In the genomic region with DNA sequence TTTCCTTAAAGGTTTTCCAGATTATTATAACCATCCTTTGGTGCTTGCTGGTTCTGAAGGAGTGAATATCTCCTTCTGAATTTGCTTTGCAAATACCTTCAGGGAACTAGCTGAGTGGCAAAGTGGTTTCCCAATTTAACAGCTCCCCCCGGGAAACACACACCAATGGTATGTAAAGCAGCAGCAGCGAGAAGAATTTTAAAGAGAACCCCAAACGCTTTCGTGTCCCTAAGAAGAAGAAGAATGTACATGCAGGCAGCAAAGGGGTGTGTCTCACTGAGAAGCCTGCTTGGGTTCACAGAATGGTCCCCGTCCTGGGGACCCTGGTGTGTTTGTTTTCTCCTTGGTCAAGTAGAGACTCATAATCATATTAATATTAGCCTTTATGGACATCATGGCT, we compare ENCODE assay signal across 16 cellular contexts. TPM values are rescaled to one million over a fixed set of nuclear protein-coding genes. Genes with fewer than 3 reads are reported as not detected.
DNase-seq lines count a peak whose midpoint lies in the region; ATAC-seq, FAIRE-seq and TF ChIP-seq lines count a peak whose summit lies in the region.
"Had no signal": no experiment of that assay in that cellular context is flagged by ENCODE, and none has a peak within 500 bp of the region (broad histone marks: within the 10 kb centered on the region; RNA-seq: fewer than 3 reads in every experiment).

No MANE protein-coding gene starts in this region.

- peaks cover 12% of the 10 kb centered on the region for H3K4me1 ChIP-seq in MM.1S (ENCODE audit: low read length)
- peaks cover 25% of the 10 kb centered on the region for H3K4me1 ChIP-seq in GM12878 (ENCODE audit: control insufficient read depth, insufficient read depth, low read length)
- no peaks in the 10 kb centered on the region for H3K4me1 ChIP-seq in smooth muscle cell (ENCODE audit: low read depth)

- H3F3A ChIP-seq in MM.1S (ENCODE audit: insufficient read depth, low read length) (peaks cover 10% of the 10 kb centered on the region), smooth muscle cell (ENCODE audit: low read depth) (peaks cover 5% of the 10 kb centered on the region)

- H3K79me2 ChIP-seq in MM.1S (ENCODE audit: low read length) (peaks cover 5% of the 10 kb centered on the region), GM12878 (ENCODE audit: control insufficient read depth, insufficient read depth, low read length) (peaks cover 7% of the 10 kb centered on the region), smooth muscle cell (ENCODE audit: low read depth) (peaks cover 8% of the 10 kb centered on the region)

- in situ Hi-C loops in GM12878 (cut with MboI) = no loop called here

- CTCF ChIA-PET in GM12878 (lab: Yijun Ruan, JAX) = no interaction called here

- H3K9me3 ChIP-seq in MM.1S (replicated peaks; ENCODE audit: insufficient read depth, low read length) (no peaks in the 10 kb centered on the region), GM12878 (replicated peaks; ENCODE audit: control insufficient read depth, insufficient read depth, low read length) (no peaks in the 10 kb centered on the region), smooth muscle cell (replicated peaks; ENCODE audit: low read depth) (no peaks in the 10 kb centered on the region)
- H3K9me3 ChIP-seq: esophagus squamous epithelium had no signal

- POLR2A ChIA-PET in GM12878 (lab: Charles Lee) = no interaction called here

- H3K27ac ChIP-seq in MM.1S (ENCODE audit: low read length) (peak overlapping the region; percentile 58; the same call in 1 of the 2 replicates), GM12878 (ENCODE audit: control insufficient read depth, insufficient read depth) (peak overlapping the region; percentile 64), smooth muscle cell (ENCODE audit: low read depth) (no peak overlapping the region)
- H3K27ac ChIP-seq: esophagus squamous epithelium had no signal

- no peaks in the 10 kb centered on the region for H3K9me2 ChIP-seq in MM.1S (replicated peaks; ENCODE audit: insufficient read depth, low read length)

- SMC1A ChIA-PET in GM12878 (lab: Charles Lee; ENCODE audit: uncharacterized antibody, unreplicated experiment) = no interaction called here

- peak; percentile 1; the same call in 1 of the 3 replicates for ATAC-seq in GM12878
- ATAC-seq in GM19023 (IDR thresholded peaks at IDR 0.05; ENCODE audit: unreplicated experiment) = no peak
- ATAC-seq in HG03469 (IDR thresholded peaks at IDR 0.05; ENCODE audit: unreplicated experiment) = no peak
- ATAC-seq: activated naive CD8-positive, alpha-beta T cell treated with anti-CD3 and anti-CD28 coated beads, Interleukin-2, amount 50 U/mL, for 24 hours; K562 had no signal

- H3K36me3 ChIP-seq in MM.1S (replicated peaks; ENCODE audit: insufficient read depth, low read length) = no peaks in the 10 kb centered on the region
- H3K36me3 ChIP-seq in GM12878 (ENCODE audit: control insufficient read depth in 2 of 2, insufficient read depth in 2 of 2, low read length in 1 of 2) = no peaks in the 10 kb centered on the region
- no peaks in the 10 kb centered on the region for H3K36me3 ChIP-seq in smooth muscle cell (ENCODE audit: low read depth)
- H3K36me3 ChIP-seq: esophagus squamous epithelium had no signal

- BruUV-seq in GM12878 (replicated peaks; lab: Mats Ljungman, UMichigan) = no TSS peak

- 0% methylated on average over 5 of the region's 5 CpGs for WGBS in GM12878 (ENCODE audit: insufficient coverage, insufficient replicate concordance, low lambda C conversion rate, missing lambda C conversion rate)
- WGBS in smooth muscle cell (ENCODE audit: low lambda C conversion rate) = 57% methylated on average over 5 of the region's 5 CpGs

- H3K9ac ChIP-seq in MM.1S (ENCODE audit: low read length) = peak overlapping the region; percentile 14; the same call in 1 of the 2 replicates
- no peak overlapping the region for H3K9ac ChIP-seq in GM12878 (ENCODE audit: control insufficient read depth, insufficient read depth, low read length)
- no peak overlapping the region for H3K9ac ChIP-seq in smooth muscle cell (ENCODE audit: low read depth)

- TF ChIP-seq CTCF in MM.1S (IDR thresholded peaks at IDR 0.05; ENCODE audit: low read length) (no peak), GM12878 (IDR thresholded peaks at IDR 0.05 in 2 of 3, conservative IDR thresholded peaks at IDR 0.05 in 1 of 3; ENCODE audit: control insufficient read depth in 2 of 3, extremely low read depth in 1 of 3, insufficient read depth in 1 of 3, low read depth in 3 of 3, low read length in 3 of 3) (no peak), smooth muscle cell (IDR thresholded peaks at IDR 0.05; ENCODE audit: borderline replicate concordance, insufficient read depth, poor library complexity, severe bottlenecking) (no peak)

- TF ChIP-seq POLR2A in GM12878 (IDR thresholded peaks at IDR 0.05; ENCODE audit: low read depth, low read length) = no peak

- H3K4me3 ChIP-seq in MM.1S (ENCODE audit: low read length) (no peak overlapping the region), GM12878 (no peak overlapping the region), smooth muscle cell (no peak overlapping the region)
- H3K4me3 ChIP-seq: esophagus squamous epithelium, K562 had no signal

- TF ChIP-seq EP300 in GM12878 (IDR thresholded peaks at IDR 0.05; ENCODE audit: borderline replicate concordance in 1 of 2, control insufficient read depth in 1 of 2, low read depth in 2 of 2, low read length in 2 of 2) = no peak

- RAD21 ChIA-PET in GM12878 (lab: Charles Lee; ENCODE audit: unreplicated experiment) = no interaction called here

- H3K4me2 ChIP-seq in MM.1S (ENCODE audit: low read depth, low read length) = peak overlapping the region; percentile 23; the same call in 1 of the 2 replicates
- peak overlapping the region; percentile 45 for H3K4me2 ChIP-seq in GM12878 (ENCODE audit: control insufficient read depth, insufficient read depth)
- H3K4me2 ChIP-seq in smooth muscle cell = no peak overlapping the region

- H4K20me1 ChIP-seq in MM.1S (ENCODE audit: insufficient read depth, low read length) = no peaks in the 10 kb centered on the region
- no peaks in the 10 kb centered on the region for H4K20me1 ChIP-seq in GM12878 (ENCODE audit: control insufficient read depth, insufficient read depth)
- H4K20me1 ChIP-seq in smooth muscle cell (ENCODE audit: low read depth) = peaks cover 4% of the 10 kb centered on the region

- H2AFZ ChIP-seq in MM.1S (ENCODE audit: low read length) (peak overlapping the region; percentile 46), GM12878 (ENCODE audit: control insufficient read depth, low read depth, low read length) (peak overlapping the region; percentile 31), smooth muscle cell (ENCODE audit: low read depth) (peak overlapping the region; percentile 1)

- no peak for FAIRE-seq in GM12878 (lab: Jason Lieb, UNC)
- FAIRE-seq: K562 had no signal

- peak; percentile 17 for DNase-seq in activated T-cell treated with anti-CD3 and anti-CD28 coated beads, Interleukin-2, amount 50 U/mL, for 48 hours
- DNase-seq in activated T-cell treated with anti-CD3 and anti-CD28 coated beads for 4 hours (no peak), MM.1S (peak; percentile 13), GM12878 (ENCODE audit: low read depth, low spot score) (no peak), smooth muscle cell (lab: John Stamatoyannopoulos, UW; ENCODE audit: unreplicated experiment) (no peak), NCI-H82 treated with DMSO at 0.1 percent for 48 hours (lab: John Stamatoyannopoulos, UW; ENCODE audit: unreplicated experiment) (no peak)
- DNase-seq: activated naive CD8-positive, alpha-beta T cell treated with anti-CD3 and anti-CD28 coated beads, Interleukin-2, amount 50 U/mL, for 24 hours; DMS79 treated with DMSO at 0.1 percent for 48 hours; esophagus squamous epithelium; NCI-H2029; NK-92 treated with Interleukin-12 subunit alpha and Interleukin-12 subunit beta, amount 100 ng/mL, for 24 hours had no signal

- no peak for TF ChIP-seq RAD21 in GM12878 (IDR thresholded peaks at IDR 0.05; ENCODE audit: insufficient read depth, low read depth, low read length)

- intact Hi-C loops in GM12878 (cut with micrococcal nuclease; ENCODE audit: unreplicated experiment) = no loop called here

- H3K27me3 ChIP-seq in MM.1S (replicated peaks; ENCODE audit: insufficient read depth, low read length) (no peaks in the 10 kb centered on the region), GM12878 (replicated peaks in 1 of 2; ENCODE audit: control insufficient read depth in 2 of 2, insufficient read depth in 2 of 2, low read length in 1 of 2) (no peaks in the 10 kb centered on the region), smooth muscle cell (ENCODE audit: low read depth) (no peaks in the 10 kb centered on the region)
- H3K27me3 ChIP-seq: esophagus squamous epithelium had no signal

RNA-seq across cellular contexts. Expression of gene AKAP17A, which starts 4.2 kb away (rescaled TPM):
- total RNA-seq in GM12878 (2013; cell fraction: nucleolus; rRNA removed) = 96.4 and 115 TPM in 2 replicates
- total RNA-seq in GM12878 (2014; rRNA removed) (42.8 and 47.0 TPM in 2 replicates), GM12878 (2014; rRNA removed; fragmentation: Illumina TruSeq; extraction: Trizol) (14.3 and 16.1 TPM in 2 replicates), GM12878 (2021) (48.7 and 53.9 TPM in 2 replicates), smooth muscle cell (21.8 and 31.9 TPM in 2 replicates)
- polyA plus RNA-seq in GM12878 (2011; ENCODE audit: low read depth) = 17.3 TPM
- polyA plus RNA-seq in GM12878 (2011; rRNA removed) (16.4 and 24.7 TPM in 2 replicates), GM12878 (2014; fragmentation: Illumina TruSeq; extraction: Trizol) (9.0 and 17.1 TPM in 2 replicates), GM12878 (2014; fragmentation: Nextera tagmentation; extraction: Ambion mirVana) (1 to 10 TPM; 3.0 to 5.6 TPM), GM12878 (2014; rRNA removed) (55.8 and 64.2 TPM in 2 replicates), GM12878 (2016; fragmentation: Nextera tagmentation; extraction: Ambion mirVana) (10 to 100 TPM; 26.3 to 42.6 TPM), smooth muscle cell (49.8 and 58.5 TPM in 2 replicates)
- 30.4 and 40.9 TPM in 2 replicates for polyA plus RNA-seq in GM12878 (2011; cell fraction: cytosol; rRNA removed)
- polyA plus RNA-seq in GM12878 (2011; cell fraction: nucleus; rRNA removed) = 366 and 371 TPM in 2 replicates
- polyA plus RNA-seq in GM12878 (2012) = 53.8 and 67.0 TPM in 2 replicates
- polyA minus RNA-seq in GM12878 (2011; rRNA and poly(A)+ RNA removed) = 4.9 and 9.4 TPM in 2 replicates
- 7.1 and 7.6 TPM in 2 replicates for polyA minus RNA-seq in GM12878 (2011; cell fraction: cytosol; rRNA and poly(A)+ RNA removed)
- 19.7 and 26.1 TPM in 2 replicates for polyA minus RNA-seq in GM12878 (2011; cell fraction: nucleus; rRNA and poly(A)+ RNA removed)

RNA-seq across cellular contexts. Expression of gene ASMT, which starts 27.7 kb away (rescaled TPM):
- not detected in 2 replicates for total RNA-seq in GM12878 (2013; cell fraction: nucleolus; rRNA removed)
- total RNA-seq in GM12878 (2014; rRNA removed) (not detected in 2 replicates), GM12878 (2014; rRNA removed; fragmentation: Illumina TruSeq; extraction: Trizol) (not detected in 2 replicates), GM12878 (2021) (not detected in 2 replicates), smooth muscle cell (not detected in 2 replicates)
- polyA plus RNA-seq in GM12878 (2011; ENCODE audit: low read depth) = 0.77 TPM
- polyA plus RNA-seq in GM12878 (2011; rRNA removed) (not detected in 2 replicates), GM12878 (2014; fragmentation: Illumina TruSeq; extraction: Trizol) (0.29 TPM in 1 of 2 replicates, not detected in the other), GM12878 (2014; fragmentation: Nextera tagmentation; extraction: Ambion mirVana) (under 1 TPM in 1 of 2 experiments, not detected in 1; 0.18 TPM), GM12878 (2014; rRNA removed) (0.09 TPM in 1 of 2 replicates, not detected in the other), GM12878 (2016; fragmentation: Nextera tagmentation; extraction: Ambion mirVana) (not detected), smooth muscle cell (0.41 and 0.71 TPM in 2 replicates)
- 0.10 and 0.20 TPM in 2 replicates for polyA plus RNA-seq in GM12878 (2011; cell fraction: cytosol; rRNA removed)
- 0.18 TPM in 1 of 2 replicates, not detected in the other for polyA plus RNA-seq in GM12878 (2011; cell fraction: nucleus; rRNA removed)
- 0.45 and 1.1 TPM in 2 replicates for polyA plus RNA-seq in GM12878 (2012)
- not detected in 2 replicates for polyA minus RNA-seq in GM12878 (2011; rRNA and poly(A)+ RNA removed)
- not detected in 2 replicates for polyA minus RNA-seq in GM12878 (2011; cell fraction: cytosol; rRNA and poly(A)+ RNA removed)
- not detected in 2 replicates for polyA minus RNA-seq in GM12878 (2011; cell fraction: nucleus; rRNA and poly(A)+ RNA removed)
- total RNA-seq: esophagus squamous epithelium, K562, mesenteric fat pad, pulmonary artery endothelial cell had no signal

RNA-seq across cellular contexts. Expression of gene P2RY8, which starts 50.2 kb away (rescaled TPM):
- total RNA-seq in GM12878 (2013; cell fraction: nucleolus; rRNA removed) = 85.1 and 89.7 TPM in 2 replicates
- total RNA-seq in GM12878 (2014; rRNA removed) = 34.0 and 44.7 TPM in 2 replicates
- 28.8 and 29.7 TPM in 2 replicates for total RNA-seq in GM12878 (2014; rRNA removed; fragmentation: Illumina TruSeq; extraction: Trizol)
- 61.3 and 61.8 TPM in 2 replicates for total RNA-seq in GM12878 (2021)
- 30.9 TPM for polyA plus RNA-seq in GM12878 (2011; ENCODE audit: low read depth)
- polyA plus RNA-seq in GM12878 (2011; rRNA removed) = 20.4 and 31.1 TPM in 2 replicates
- 41.3 and 52.8 TPM in 2 replicates for polyA plus RNA-seq in GM12878 (2011; cell fraction: cytosol; rRNA removed)
- polyA plus RNA-seq in GM12878 (2011; cell fraction: nucleus; rRNA removed) = 29.2 and 35.1 TPM in 2 replicates
- 41.7 and 45.3 TPM in 2 replicates for polyA plus RNA-seq in GM12878 (2012)
- polyA plus RNA-seq in GM12878 (2014; fragmentation: Illumina TruSeq; extraction: Trizol) = 27.5 and 30.5 TPM in 2 replicates
- polyA plus RNA-seq in GM12878 (2014; fragmentation: Nextera tagmentation; extraction: Ambion mirVana) = 1 to 10 TPM; 2.0 to 4.0 TPM
- 41.8 and 49.0 TPM in 2 replicates for polyA plus RNA-seq in GM12878 (2014; rRNA removed)
- 10 to 100 TPM; 62.7 to 64.4 TPM for polyA plus RNA-seq in GM12878 (2016; fragmentation: Nextera tagmentation; extraction: Ambion mirVana)
- 37.7 and 60.0 TPM in 2 replicates for polyA minus RNA-seq in GM12878 (2011; rRNA and poly(A)+ RNA removed)
- polyA minus RNA-seq in GM12878 (2011; cell fraction: cytosol; rRNA and poly(A)+ RNA removed) = 26.7 and 36.8 TPM in 2 replicates
- polyA minus RNA-seq in GM12878 (2011; cell fraction: nucleus; rRNA and poly(A)+ RNA removed) = 20.7 and 34.7 TPM in 2 replicates
- not detected in 2 replicates for total RNA-seq in smooth muscle cell
- polyA plus RNA-seq in smooth muscle cell = 0.04 TPM in 1 of 2 replicates, not detected in the other
- total RNA-seq: pulmonary artery endothelial cell had no signal

Comparison
In these comparisons a context has a peak if more than half of its experiments do, and no peak if none do; other contexts are left out.
1. DNase-seq: peak in activated T-cell treated with anti-CD3 and anti-CD28 coated beads, Interleukin-2, amount 50 U/mL, for 48 hours (2 of 2) and MM.1S (single experiment); none in activated T-cell treated with anti-CD3 and anti-CD28 coated beads for 4 hours (single experiment), GM12878 (single experiment), smooth muscle cell (single experiment) and NCI-H82 treated with DMSO at 0.1 percent for 48 hours (single experiment).
2. RNA of gene P2RY8, which starts 50.2 kb away (total RNA-seq): 28.8 to 89.7 TPM in GM12878; not detected in smooth muscle cell; every median in the first group is over 10 times any median in the second.
3. Peak in every context shown above with its lines, with median percentiles within 50 percentile points of each other: H2AFZ ChIP-seq.